In genomic region chr16:57802635-57803412, GRCh38 we compare ENCODE assay signal across 8 cellular contexts. TPM values are rescaled to one million over a fixed set of nuclear protein-coding genes. Genes with fewer than 3 reads are reported as not detected.
A peak's percentile ranks its signal among the peaks of the same experiment; 100 is the strongest.
DNase-seq lines count a peak whose midpoint lies in the region; ATAC-seq and TF ChIP-seq lines count a peak whose summit lies in the region.

No MANE protein-coding gene starts in this region.

- ATAC-seq in HG02588 (IDR thresholded peaks at IDR 0.05; ENCODE audit: unreplicated experiment), result peak; percentile 10
- no peak for ATAC-seq in HG03108 (IDR thresholded peaks at IDR 0.05; ENCODE audit: unreplicated experiment)
- ATAC-seq in GM21825 (IDR thresholded peaks at IDR 0.05; ENCODE audit: unreplicated experiment), result no peak

- H3K4me3 Mint-ChIP-seq in immature natural killer cell, result peak overlapping the region; percentile 93 to 100 (median 96)

- H3K9ac ChIP-seq in skeletal muscle tissue (ENCODE audit: low read depth in 1 of 3, low read length in 3 of 3), result peak overlapping the region in 1 of 3 donors; percentile 74

- H3K4me1 ChIP-seq in skeletal muscle tissue (ENCODE audit: control insufficient read depth in 3 of 3, insufficient read depth in 3 of 3, low read length in 3 of 3), result peaks cover 52 to 58% (median 58%) of the 10 kb centered on the region in 3 donors

- H3K36me3 Mint-ChIP-seq in immature natural killer cell, result no peaks in the 10 kb centered on the region

- TF ChIP-seq CTCF in AG10803 (conservative IDR thresholded peaks at IDR 0.05; ENCODE audit: low read length), result no peak
- no peak for TF ChIP-seq CTCF in astrocyte of the spinal cord (IDR thresholded peaks at IDR 0.05; ENCODE audit: low read depth, low read length)

- no peaks in the 10 kb centered on the region for H3K27me3 ChIP-seq in skeletal muscle tissue (ENCODE audit: control insufficient read depth in 3 of 3, insufficient read depth in 3 of 3, low read length in 3 of 3)

- no peaks in the 10 kb centered on the region for H3K9me3 ChIP-seq in skeletal muscle tissue (ENCODE audit: control insufficient read depth in 3 of 3, low read length in 3 of 3)

- H3K27ac Mint-ChIP-seq in immature natural killer cell, result peak overlapping the region; percentile 84 to 99 (median 96)

- H3K36me3 ChIP-seq in skeletal muscle tissue (ENCODE audit: control insufficient read depth in 3 of 3, insufficient read depth in 3 of 3, low read length in 3 of 3), result no peaks in the 10 kb centered on the region

- DNase-seq in AG10803 (ENCODE audit: low read depth) (no peak), astrocyte of the spinal cord (ENCODE audit: low read depth, low spot score) (peak; percentile 50), immature natural killer cell (no peak), GM19238 (ENCODE audit: insufficient read length, low spot score) (no peak)

- H3K27ac ChIP-seq in skeletal muscle tissue (ENCODE audit: low read depth, low read length), result peak overlapping the region; percentile 28

- in situ Hi-C loops in astrocyte of the spinal cord (cut with HindIII; ENCODE audit: low sequenced_read_pairs), result no loop called here

- H3K27me3 Mint-ChIP-seq in immature natural killer cell (ENCODE audit: low read depth in 3 of 3), result peaks cover 6 to 19% (median 12%) of the 10 kb centered on the region in 3 donors

- peaks cover 51 to 64% of the 10 kb centered on the region in 2 donors for H3K4me1 Mint-ChIP-seq in immature natural killer cell

- H3K9me3 Mint-ChIP-seq in immature natural killer cell, result peaks cover 0 to 2% (median 0%) of the 10 kb centered on the region in 6 donors

- H3K4me3 ChIP-seq in AG10803 (ENCODE audit: low read length), result peak overlapping the region; percentile 82
- peak overlapping the region; percentile 7 for H3K4me3 ChIP-seq in astrocyte of the spinal cord (ENCODE audit: low read depth, low read length)
- H3K4me3 ChIP-seq in skeletal muscle tissue (ENCODE audit: low read length in 3 of 3), result peak overlapping the region in 2 of 3 donors; percentile 54 to 69

RNA-seq across cellular contexts. Expression of gene KIFC3, which starts 0.5 kb away (rescaled TPM):
- polyA plus RNA-seq in immature natural killer cell, result 10 to 100 TPM in 2 of 3 donors, 1 to 10 TPM in 1; 5.1 to 13.6 (median 12.2) TPM
- total RNA-seq in skeletal muscle tissue, result 9.9 TPM

Comparison
In these comparisons a context has a peak if more than half of its experiments do, and no peak if none do; other contexts are left out.
1. H3K4me3 ChIP-seq: peak in every context shown above with its lines; median percentile 82 in AG10803; 62 in skeletal muscle tissue; 7 in astrocyte of the spinal cord.